ENCODE assay signal across 10 cellular contexts in genomic region chr10:3096149-3096548, GRCh38. TPM values are rescaled to one million over a fixed set of nuclear protein-coding genes. Genes with fewer than 3 reads are reported as not detected.
DNase-seq lines count a peak whose midpoint lies in the region; ATAC-seq and TF ChIP-seq lines count a peak whose summit lies in the region.
"Had no signal": no experiment of that assay in that cellular context is flagged by ENCODE, and none has a peak within 500 bp of the region (broad histone marks: within the 10 kb centered on the region; RNA-seq: fewer than 3 reads in every experiment).

No MANE protein-coding gene starts in this region.

- H3K4me3 ChIP-seq in upper lobe of left lung: peak overlapping the region in 3 of 4 donors; percentile 5 to 11 (median 5)

- TF ChIP-seq EP300 in upper lobe of left lung (IDR thresholded peaks at IDR 0.05): no peak

- no peak for TF ChIP-seq CTCF in upper lobe of left lung (IDR thresholded peaks at IDR 0.05)

- H3K27ac ChIP-seq in layer of hippocampus (ENCODE audit: low read depth, low read length) (peak overlapping the region; percentile 43), upper lobe of left lung (peak overlapping the region in 2 of 4 donors; percentile 45 to 77)

- no peak for TF ChIP-seq POLR2A in upper lobe of left lung (IDR thresholded peaks at IDR 0.05)

- CTCF ChIA-PET in activated naive CD4-positive, alpha-beta T cell treated with anti-CD3 and anti-CD28 coated beads, Interleukin-2, amount 10 ng/mL, durations not matched to agents 7 days and 5 days (lab: Charles Lee): no interaction called here

- no peak for DNase-seq in activated naive CD4-positive, alpha-beta T cell treated with anti-CD3 and anti-CD28 coated beads, Interleukin-2, amount 10 ng/mL, durations not matched to agents 7 days and 5 days
- DNase-seq in activated naive CD4-positive, alpha-beta T cell treated with anti-CD3 and anti-CD28 coated beads, Interleukin-2, amount 50 U/mL, for 16 hours: no peak
- DNase-seq in activated naive CD8-positive, alpha-beta T cell treated with anti-CD3 and anti-CD28 coated beads, Interleukin-2, amount 10 ng/mL, durations not matched to agents 7 days and 5 days: no peak
- no peak for DNase-seq in upper lobe of left lung
- no peak for DNase-seq in activated gamma-delta T cell treated with Interleukin-2 at 50 U/mL for 16 hours

- H3K4me1 ChIP-seq in upper lobe of left lung: peaks cover 7 to 44% (median 15%) of the 10 kb centered on the region in 4 donors

- WGBS in upper lobe of left lung, 2 donors: 63 to 80% methylated on average over 16 of the region's 16 CpGs

- H3K27me3 ChIP-seq in layer of hippocampus (ENCODE audit: control insufficient read depth, insufficient read depth, low read length) (no peaks in the 10 kb centered on the region), upper lobe of left lung (no peaks in the 10 kb centered on the region)

- no peak overlapping the region for H3K4me3 Mint-ChIP-seq in activated naive CD4-positive, alpha-beta T cell treated with anti-CD3 and anti-CD28 coated beads, Interleukin-2, amount 10 ng/mL, durations not matched to agents 7 days and 5 days
- no peak overlapping the region for H3K4me3 Mint-ChIP-seq in activated naive CD8-positive, alpha-beta T cell treated with anti-CD3 and anti-CD28 coated beads, Interleukin-2, amount 10 ng/mL, durations not matched to agents 7 days and 5 days
- H3K4me3 Mint-ChIP-seq: CD4-positive, alpha-beta T cell; memory B cell had no signal

- H3K9me3 ChIP-seq in upper lobe of left lung: no peaks in the 10 kb centered on the region

- peak overlapping the region; percentile 91 for H3K27ac Mint-ChIP-seq in activated naive CD4-positive, alpha-beta T cell treated with anti-CD3 and anti-CD28 coated beads, Interleukin-2, amount 10 ng/mL, durations not matched to agents 7 days and 5 days
- peak overlapping the region; percentile 82 for H3K27ac Mint-ChIP-seq in activated naive CD8-positive, alpha-beta T cell treated with anti-CD3 and anti-CD28 coated beads, Interleukin-2, amount 10 ng/mL, durations not matched to agents 7 days and 5 days
- H3K27ac Mint-ChIP-seq: memory B cell had no signal

- H3K36me3 Mint-ChIP-seq in activated naive CD4-positive, alpha-beta T cell treated with anti-CD3 and anti-CD28 coated beads, Interleukin-2, amount 10 ng/mL, durations not matched to agents 7 days and 5 days: peaks cover 59% of the 10 kb centered on the region
- H3K36me3 Mint-ChIP-seq in activated naive CD8-positive, alpha-beta T cell treated with anti-CD3 and anti-CD28 coated beads, Interleukin-2, amount 10 ng/mL, durations not matched to agents 7 days and 5 days: peaks cover 40% of the 10 kb centered on the region

- peaks cover 53% of the 10 kb centered on the region for H3K4me1 Mint-ChIP-seq in activated naive CD4-positive, alpha-beta T cell treated with anti-CD3 and anti-CD28 coated beads, Interleukin-2, amount 10 ng/mL, durations not matched to agents 7 days and 5 days
- H3K4me1 Mint-ChIP-seq in activated naive CD8-positive, alpha-beta T cell treated with anti-CD3 and anti-CD28 coated beads, Interleukin-2, amount 10 ng/mL, durations not matched to agents 7 days and 5 days: peaks cover 48% of the 10 kb centered on the region

- POLR2A ChIA-PET in activated naive CD8-positive, alpha-beta T cell treated with anti-CD3 and anti-CD28 coated beads, Interleukin-2, amount 10 ng/mL, durations not matched to agents 7 days and 5 days (lab: Charles Lee): no interaction called here

- H3K36me3 ChIP-seq in upper lobe of left lung: peaks cover 0 to 1% (median 0%) of the 10 kb centered on the region in 4 donors

- ATAC-seq in activated naive CD8-positive, alpha-beta T cell treated with anti-CD3 and anti-CD28 coated beads, Interleukin-2, amount 10 ng/mL, durations not matched to agents 7 days and 5 days (ENCODE audit: low read depth): no peak
- ATAC-seq in upper lobe of left lung (ENCODE audit: low FRiP score in 2 of 2) (no peak), GM19455 (IDR thresholded peaks at IDR 0.05; ENCODE audit: unreplicated experiment) (no peak), HG02973 (IDR thresholded peaks at IDR 0.05; ENCODE audit: unreplicated experiment) (no peak)

- H3K9me3 Mint-ChIP-seq in activated naive CD4-positive, alpha-beta T cell treated with anti-CD3 and anti-CD28 coated beads, Interleukin-2, amount 10 ng/mL, durations not matched to agents 7 days and 5 days: no peaks in the 10 kb centered on the region
- H3K9me3 Mint-ChIP-seq in activated naive CD8-positive, alpha-beta T cell treated with anti-CD3 and anti-CD28 coated beads, Interleukin-2, amount 10 ng/mL, durations not matched to agents 7 days and 5 days: no peaks in the 10 kb centered on the region
- H3K9me3 Mint-ChIP-seq: CD4-positive, alpha-beta T cell; memory B cell had no signal

- no peaks in the 10 kb centered on the region for H3K27me3 Mint-ChIP-seq in activated naive CD4-positive, alpha-beta T cell treated with anti-CD3 and anti-CD28 coated beads, Interleukin-2, amount 10 ng/mL, durations not matched to agents 7 days and 5 days
- H3K27me3 Mint-ChIP-seq in activated naive CD8-positive, alpha-beta T cell treated with anti-CD3 and anti-CD28 coated beads, Interleukin-2, amount 10 ng/mL, durations not matched to agents 7 days and 5 days: no peaks in the 10 kb centered on the region
- H3K27me3 Mint-ChIP-seq: CD4-positive, alpha-beta T cell; memory B cell had no signal

RNA-seq across cellular contexts. Expression of gene PFKP, which starts 28.8 kb away (rescaled TPM):
- total RNA-seq in activated naive CD8-positive, alpha-beta T cell treated with anti-CD3 and anti-CD28 coated beads, Interleukin-2, amount 10 ng/mL, durations not matched to agents 7 days and 5 days: 100 to 1,000 TPM; 193 to 215 TPM
- total RNA-seq in upper lobe of left lung: 10 to 100 TPM; 18.9 to 42.1 (median 30.8) TPM

Comparison
In these comparisons a context has a peak if more than half of its experiments do, and no peak if none do; other contexts are left out.
1. RNA of gene PFKP, which starts 28.8 kb away (total RNA-seq): 193 to 215 TPM in activated naive CD8-positive, alpha-beta T cell treated with anti-CD3 and anti-CD28 coated beads, Interleukin-2, amount 10 ng/mL, durations not matched to agents 7 days and 5 days; 18.9 to 42.1 TPM in upper lobe of left lung; every median in the first group is over 4 times any median in the second.